In the genomic region with DNA sequence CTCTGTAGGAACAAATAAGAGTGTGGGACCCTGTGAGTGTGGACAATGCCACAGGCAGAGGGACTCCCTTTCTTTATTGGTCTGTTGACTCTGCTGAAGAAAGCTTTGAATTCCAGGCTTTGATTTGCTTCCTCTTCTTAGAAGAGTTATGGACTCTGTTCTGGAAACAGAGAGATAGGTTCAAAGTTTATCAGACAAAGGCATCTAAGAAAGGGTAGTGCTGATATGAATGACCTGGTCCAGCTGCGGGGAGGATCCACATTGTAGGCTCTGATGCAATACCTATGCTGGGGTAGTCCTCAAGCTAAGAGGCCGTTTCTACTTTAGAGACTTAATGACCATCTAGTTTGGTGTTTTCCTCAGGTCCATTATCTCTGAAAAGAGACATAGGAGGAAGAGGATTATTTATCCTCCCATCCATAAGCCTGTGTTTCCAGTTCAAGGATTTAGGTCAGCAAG, we compare ENCODE assay signal across 1 cellular context.
TF ChIP-seq lines count a peak whose summit lies in the region.

No MANE protein-coding gene starts in this region.

TF ChIP-seq in HepG2, 621 proteins besides CTCF, POLR2A, EP300 and RAD21 (continued from another document and continues in another):
- TF ChIP-seq, protein P1, sequence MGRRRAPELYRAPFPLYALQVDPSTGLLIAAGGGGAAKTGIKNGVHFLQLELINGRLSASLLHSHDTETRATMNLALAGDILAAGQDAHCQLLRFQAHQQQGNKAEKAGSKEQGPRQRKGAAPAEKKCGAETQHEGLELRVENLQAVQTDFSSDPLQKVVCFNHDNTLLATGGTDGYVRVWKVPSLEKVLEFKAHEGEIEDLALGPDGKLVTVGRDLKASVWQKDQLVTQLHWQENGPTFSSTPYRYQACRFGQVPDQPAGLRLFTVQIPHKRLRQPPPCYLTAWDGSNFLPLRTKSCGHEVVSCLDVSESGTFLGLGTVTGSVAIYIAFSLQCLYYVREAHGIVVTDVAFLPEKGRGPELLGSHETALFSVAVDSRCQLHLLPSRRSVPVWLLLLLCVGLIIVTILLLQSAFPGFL (CRISPR knock-in tag; IDR thresholded peaks at IDR 0.05) = no peak
- peak; percentile 99 for TF ChIP-seq GFI1 (CRISPR knock-in tag; IDR thresholded peaks at IDR 0.05; ENCODE audit: borderline replicate concordance)
- TF ChIP-seq NFYB (CRISPR knock-in tag; IDR thresholded peaks at IDR 0.05) = no peak
- TF ChIP-seq, protein P2, sequence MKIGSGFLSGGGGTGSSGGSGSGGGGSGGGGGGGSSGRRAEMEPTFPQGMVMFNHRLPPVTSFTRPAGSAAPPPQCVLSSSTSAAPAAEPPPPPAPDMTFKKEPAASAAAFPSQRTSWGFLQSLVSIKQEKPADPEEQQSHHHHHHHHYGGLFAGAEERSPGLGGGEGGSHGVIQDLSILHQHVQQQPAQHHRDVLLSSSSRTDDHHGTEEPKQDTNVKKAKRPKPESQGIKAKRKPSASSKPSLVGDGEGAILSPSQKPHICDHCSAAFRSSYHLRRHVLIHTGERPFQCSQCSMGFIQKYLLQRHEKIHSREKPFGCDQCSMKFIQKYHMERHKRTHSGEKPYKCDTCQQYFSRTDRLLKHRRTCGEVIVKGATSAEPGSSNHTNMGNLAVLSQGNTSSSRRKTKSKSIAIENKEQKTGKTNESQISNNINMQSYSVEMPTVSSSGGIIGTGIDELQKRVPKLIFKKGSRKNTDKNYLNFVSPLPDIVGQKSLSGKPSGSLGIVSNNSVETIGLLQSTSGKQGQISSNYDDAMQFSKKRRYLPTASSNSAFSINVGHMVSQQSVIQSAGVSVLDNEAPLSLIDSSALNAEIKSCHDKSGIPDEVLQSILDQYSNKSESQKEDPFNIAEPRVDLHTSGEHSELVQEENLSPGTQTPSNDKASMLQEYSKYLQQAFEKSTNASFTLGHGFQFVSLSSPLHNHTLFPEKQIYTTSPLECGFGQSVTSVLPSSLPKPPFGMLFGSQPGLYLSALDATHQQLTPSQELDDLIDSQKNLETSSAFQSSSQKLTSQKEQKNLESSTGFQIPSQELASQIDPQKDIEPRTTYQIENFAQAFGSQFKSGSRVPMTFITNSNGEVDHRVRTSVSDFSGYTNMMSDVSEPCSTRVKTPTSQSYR (CRISPR knock-in tag; IDR thresholded peaks at IDR 0.05; ENCODE audit: borderline replicate concordance) = 0 out of 2 replicates have a peak, but pooled peaks have one; percentile 18
- TF ChIP-seq, protein P3, sequence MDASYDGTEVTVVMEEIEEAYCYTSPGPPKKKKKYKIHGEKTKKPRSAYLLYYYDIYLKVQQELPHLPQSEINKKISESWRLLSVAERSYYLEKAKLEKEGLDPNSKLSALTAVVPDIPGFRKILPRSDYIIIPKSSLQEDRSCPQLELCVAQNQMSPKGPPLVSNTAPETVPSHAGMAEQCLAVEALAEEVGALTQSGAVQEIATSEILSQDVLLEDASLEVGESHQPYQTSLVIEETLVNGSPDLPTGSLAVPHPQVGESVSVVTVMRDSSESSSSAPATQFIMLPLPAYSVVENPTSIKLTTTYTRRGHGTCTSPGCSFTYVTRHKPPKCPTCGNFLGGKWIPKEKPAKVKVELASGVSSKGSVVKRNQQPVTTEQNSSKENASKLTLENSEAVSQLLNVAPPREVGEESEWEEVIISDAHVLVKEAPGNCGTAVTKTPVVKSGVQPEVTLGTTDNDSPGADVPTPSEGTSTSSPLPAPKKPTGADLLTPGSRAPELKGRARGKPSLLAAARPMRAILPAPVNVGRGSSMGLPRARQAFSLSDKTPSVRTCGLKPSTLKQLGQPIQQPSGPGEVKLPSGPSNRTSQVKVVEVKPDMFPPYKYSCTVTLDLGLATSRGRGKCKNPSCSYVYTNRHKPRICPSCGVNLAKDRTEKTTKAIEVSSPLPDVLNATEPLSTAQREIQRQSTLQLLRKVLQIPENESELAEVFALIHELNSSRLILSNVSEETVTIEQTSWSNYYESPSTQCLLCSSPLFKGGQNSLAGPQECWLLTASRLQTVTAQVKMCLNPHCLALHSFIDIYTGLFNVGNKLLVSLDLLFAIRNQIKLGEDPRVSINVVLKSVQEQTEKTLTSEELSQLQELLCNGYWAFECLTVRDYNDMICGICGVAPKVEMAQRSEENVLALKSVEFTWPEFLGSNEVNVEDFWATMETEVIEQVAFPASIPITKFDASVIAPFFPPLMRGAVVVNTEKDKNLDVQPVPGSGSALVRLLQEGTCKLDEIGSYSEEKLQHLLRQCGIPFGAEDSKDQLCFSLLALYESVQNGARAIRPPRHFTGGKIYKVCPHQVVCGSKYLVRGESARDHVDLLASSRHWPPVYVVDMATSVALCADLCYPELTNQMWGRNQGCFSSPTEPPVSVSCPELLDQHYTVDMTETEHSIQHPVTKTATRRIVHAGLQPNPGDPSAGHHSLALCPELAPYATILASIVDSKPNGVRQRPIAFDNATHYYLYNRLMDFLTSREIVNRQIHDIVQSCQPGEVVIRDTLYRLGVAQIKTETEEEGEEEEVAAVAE (CRISPR knock-in tag; IDR thresholded peaks at IDR 0.05; ENCODE audit: borderline replicate concordance) = no peak
- TF ChIP-seq, protein P4, sequence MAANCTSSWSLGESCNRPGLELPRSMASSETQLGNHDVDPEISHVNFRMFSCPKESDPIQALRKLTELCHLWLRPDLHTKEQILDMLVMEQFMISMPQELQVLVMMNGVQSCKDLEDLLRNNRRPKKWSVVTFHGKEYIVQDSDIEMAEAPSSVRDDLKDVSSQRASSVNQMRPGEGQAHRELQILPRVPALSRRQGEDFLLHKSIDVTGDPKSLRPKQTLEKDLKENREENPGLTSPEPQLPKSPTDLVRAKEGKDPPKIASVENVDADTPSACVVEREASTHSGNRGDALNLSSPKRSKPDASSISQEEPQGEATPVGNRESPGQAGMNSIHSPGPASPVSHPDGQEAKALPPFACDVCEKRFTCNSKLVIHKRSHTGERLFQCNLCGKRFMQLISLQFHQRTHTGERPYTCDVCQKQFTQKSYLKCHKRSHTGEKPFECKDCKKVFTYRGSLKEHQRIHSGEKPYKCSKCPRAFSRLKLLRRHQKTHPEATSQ (CRISPR knock-in tag; IDR thresholded peaks at IDR 0.05; ENCODE audit: borderline replicate concordance) = no peak; the same call in 1 of the 2 replicates
- TF ChIP-seq ZSCAN30 (CRISPR knock-in tag; IDR thresholded peaks at IDR 0.05) = no peak
- no peak for TF ChIP-seq TAF1 (CRISPR knock-in tag; IDR thresholded peaks at IDR 0.05)
- no peak for TF ChIP-seq SMARCE1 (IDR thresholded peaks at IDR 0.05; ENCODE audit: borderline replicate concordance)
- no peak for TF ChIP-seq EEA1 (CRISPR knock-in tag; IDR thresholded peaks at IDR 0.05; ENCODE audit: borderline replicate concordance)
- no peak for TF ChIP-seq ZNF660 (CRISPR knock-in tag; IDR thresholded peaks at IDR 0.05; ENCODE audit: borderline replicate concordance, low read depth)
- TF ChIP-seq SAFB2 (CRISPR knock-in tag; IDR thresholded peaks at IDR 0.05; ENCODE audit: borderline replicate concordance, low read depth) = no peak
- no peak for TF ChIP-seq GPN1 (CRISPR knock-in tag; IDR thresholded peaks at IDR 0.05; ENCODE audit: borderline replicate concordance)
- TF ChIP-seq, protein P5, sequence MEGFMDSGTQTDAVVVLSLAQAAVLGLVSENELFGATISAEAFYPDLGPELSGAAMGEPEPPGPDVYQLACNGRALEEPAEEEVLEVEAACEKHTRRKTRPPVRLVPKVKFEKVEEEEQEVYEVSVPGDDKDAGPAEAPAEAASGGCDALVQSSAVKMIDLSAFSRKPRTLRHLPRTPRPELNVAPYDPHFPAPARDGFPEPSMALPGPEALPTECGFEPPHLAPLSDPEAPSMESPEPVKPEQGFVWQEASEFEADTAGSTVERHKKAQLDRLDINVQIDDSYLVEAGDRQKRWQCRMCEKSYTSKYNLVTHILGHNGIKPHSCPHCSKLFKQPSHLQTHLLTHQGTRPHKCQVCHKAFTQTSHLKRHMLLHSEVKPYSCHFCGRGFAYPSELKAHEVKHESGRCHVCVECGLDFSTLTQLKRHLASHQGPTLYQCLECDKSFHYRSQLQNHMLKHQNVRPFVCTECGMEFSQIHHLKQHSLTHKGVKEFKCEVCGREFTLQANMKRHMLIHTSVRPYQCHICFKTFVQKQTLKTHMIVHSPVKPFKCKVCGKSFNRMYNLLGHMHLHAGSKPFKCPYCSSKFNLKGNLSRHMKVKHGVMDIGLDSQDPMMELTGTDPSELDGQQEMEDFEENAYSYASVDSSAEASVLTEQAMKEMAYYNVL (CRISPR knock-in tag; IDR thresholded peaks at IDR 0.05; ENCODE audit: borderline replicate concordance) = peak; percentile 77; the same call in 1 of the 2 replicates
- TF ChIP-seq, protein P6, sequence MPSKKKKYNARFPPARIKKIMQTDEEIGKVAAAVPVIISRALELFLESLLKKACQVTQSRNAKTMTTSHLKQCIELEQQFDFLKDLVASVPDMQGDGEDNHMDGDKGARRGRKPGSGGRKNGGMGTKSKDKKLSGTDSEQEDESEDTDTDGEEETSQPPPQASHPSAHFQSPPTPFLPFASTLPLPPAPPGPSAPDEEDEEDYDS (CRISPR knock-in tag; IDR thresholded peaks at IDR 0.05) = peak; percentile 34; the same call in 1 of the 2 replicates
- no peak for TF ChIP-seq HNRNPUL1 (IDR thresholded peaks at IDR 0.05; ENCODE audit: low read depth, low read length)
- no peak for TF ChIP-seq ZBTB42 (CRISPR knock-in tag; IDR thresholded peaks at IDR 0.05)
- no peak for TF ChIP-seq ZNF451 (CRISPR knock-in tag; IDR thresholded peaks at IDR 0.05)
- TF ChIP-seq, protein P7, sequence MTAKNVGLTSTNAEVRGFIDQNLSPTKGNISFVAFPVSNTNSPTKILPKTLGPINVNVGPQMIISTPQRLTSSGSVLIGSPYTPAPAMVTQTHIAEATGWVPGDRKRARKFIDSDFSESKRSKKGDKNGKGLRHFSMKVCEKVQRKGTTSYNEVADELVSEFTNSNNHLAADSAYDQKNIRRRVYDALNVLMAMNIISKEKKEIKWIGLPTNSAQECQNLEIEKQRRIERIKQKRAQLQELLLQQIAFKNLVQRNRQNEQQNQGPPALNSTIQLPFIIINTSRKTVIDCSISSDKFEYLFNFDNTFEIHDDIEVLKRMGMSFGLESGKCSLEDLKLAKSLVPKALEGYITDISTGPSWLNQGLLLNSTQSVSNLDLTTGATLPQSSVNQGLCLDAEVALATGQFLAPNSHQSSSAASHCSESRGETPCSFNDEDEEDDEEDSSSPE (CRISPR knock-in tag; IDR thresholded peaks at IDR 0.05) = no peak
- no peak for TF ChIP-seq SKI (IDR thresholded peaks at IDR 0.05; ENCODE audit: partially characterized antibody)
- TF ChIP-seq MIER2 (CRISPR knock-in tag; IDR thresholded peaks at IDR 0.05) = no peak
- peak; percentile 92 for TF ChIP-seq SOX5 (CRISPR knock-in tag; IDR thresholded peaks at IDR 0.05; ENCODE audit: borderline replicate concordance)
- TF ChIP-seq FLYWCH1 (CRISPR knock-in tag; IDR thresholded peaks at IDR 0.05) = no peak
- peak; percentile 93 for TF ChIP-seq HMG20A (CRISPR knock-in tag; IDR thresholded peaks at IDR 0.05; ENCODE audit: borderline replicate concordance)
- no peak for TF ChIP-seq AGO1 (IDR thresholded peaks at IDR 0.05; ENCODE audit: low read depth, low read length, poor library complexity, severe bottlenecking)
- no peak for TF ChIP-seq YEATS2 (CRISPR knock-in tag; IDR thresholded peaks at IDR 0.05; ENCODE audit: borderline replicate concordance)
- TF ChIP-seq, protein P8, sequence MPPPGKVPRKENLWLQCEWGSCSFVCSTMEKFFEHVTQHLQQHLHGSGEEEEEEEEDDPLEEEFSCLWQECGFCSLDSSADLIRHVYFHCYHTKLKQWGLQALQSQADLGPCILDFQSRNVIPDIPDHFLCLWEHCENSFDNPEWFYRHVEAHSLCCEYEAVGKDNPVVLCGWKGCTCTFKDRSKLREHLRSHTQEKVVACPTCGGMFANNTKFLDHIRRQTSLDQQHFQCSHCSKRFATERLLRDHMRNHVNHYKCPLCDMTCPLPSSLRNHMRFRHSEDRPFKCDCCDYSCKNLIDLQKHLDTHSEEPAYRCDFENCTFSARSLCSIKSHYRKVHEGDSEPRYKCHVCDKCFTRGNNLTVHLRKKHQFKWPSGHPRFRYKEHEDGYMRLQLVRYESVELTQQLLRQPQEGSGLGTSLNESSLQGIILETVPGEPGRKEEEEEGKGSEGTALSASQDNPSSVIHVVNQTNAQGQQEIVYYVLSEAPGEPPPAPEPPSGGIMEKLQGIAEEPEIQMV (CRISPR knock-in tag; IDR thresholded peaks at IDR 0.05; ENCODE audit: low read depth) = 0 out of 2 replicates have a peak, but pooled peaks have one; percentile 29
- TF ChIP-seq ETV6 (CRISPR knock-in tag; conservative IDR thresholded peaks at IDR 0.05) = no peak
- TF ChIP-seq NR1H2 (CRISPR knock-in tag; IDR thresholded peaks at IDR 0.05; ENCODE audit: borderline replicate concordance, low read depth) = no peak
- TF ChIP-seq, protein P9, sequence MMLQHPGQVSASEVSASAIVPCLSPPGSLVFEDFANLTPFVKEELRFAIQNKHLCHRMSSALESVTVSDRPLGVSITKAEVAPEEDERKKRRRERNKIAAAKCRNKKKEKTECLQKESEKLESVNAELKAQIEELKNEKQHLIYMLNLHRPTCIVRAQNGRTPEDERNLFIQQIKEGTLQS (CRISPR knock-in tag; IDR thresholded peaks at IDR 0.05) = peak; percentile 74; the same call in 1 of the 2 replicates
- TF ChIP-seq RNF2 (conservative IDR thresholded peaks at IDR 0.05; ENCODE audit: low read depth) = no peak
- TF ChIP-seq ZNF552 (CRISPR knock-in tag; IDR thresholded peaks at IDR 0.05; ENCODE audit: borderline replicate concordance) = no peak
- TF ChIP-seq ELF3 (CRISPR knock-in tag; IDR thresholded peaks at IDR 0.05) = peak; percentile 74
- no peak for TF ChIP-seq PHF20 (CRISPR knock-in tag; IDR thresholded peaks at IDR 0.05)
- no peak for TF ChIP-seq FOXJ3 (CRISPR knock-in tag; IDR thresholded peaks at IDR 0.05; ENCODE audit: borderline replicate concordance)
- TF ChIP-seq, protein P10, sequence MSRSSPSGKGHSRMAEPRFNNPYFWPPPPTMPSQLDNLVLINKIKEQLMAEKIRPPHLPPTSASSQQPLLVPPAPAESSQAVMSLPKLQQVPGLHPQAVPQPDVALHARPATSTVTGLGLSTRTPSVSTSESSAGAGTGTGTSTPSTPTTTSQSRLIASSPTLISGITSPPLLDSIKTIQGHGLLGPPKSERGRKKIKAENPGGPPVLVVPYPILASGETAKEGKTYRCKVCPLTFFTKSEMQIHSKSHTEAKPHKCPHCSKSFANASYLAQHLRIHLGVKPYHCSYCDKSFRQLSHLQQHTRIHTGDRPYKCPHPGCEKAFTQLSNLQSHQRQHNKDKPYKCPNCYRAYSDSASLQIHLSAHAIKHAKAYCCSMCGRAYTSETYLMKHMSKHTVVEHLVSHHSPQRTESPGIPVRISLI (CRISPR knock-in tag; IDR thresholded peaks at IDR 0.05; ENCODE audit: borderline replicate concordance) = peak; percentile 21; the same call in 1 of the 2 replicates
